ENCODE assay signal across 2 cellular contexts in genomic region chr18:28030458-28030857, GRCh38.
TF ChIP-seq lines count a peak whose summit lies in the region.

No MANE protein-coding gene starts in this region.

TF ChIP-seq in SK-N-SH treated with all-trans-retinoic acid at 6 μM for 48 hours, 23 proteins besides CTCF, POLR2A, EP300 and RAD21 (continued from another document):
- no peak for TF ChIP-seq CSRNP3 (CRISPR knock-in tag; IDR thresholded peaks at IDR 0.05)
- TF ChIP-seq, protein P1, sequence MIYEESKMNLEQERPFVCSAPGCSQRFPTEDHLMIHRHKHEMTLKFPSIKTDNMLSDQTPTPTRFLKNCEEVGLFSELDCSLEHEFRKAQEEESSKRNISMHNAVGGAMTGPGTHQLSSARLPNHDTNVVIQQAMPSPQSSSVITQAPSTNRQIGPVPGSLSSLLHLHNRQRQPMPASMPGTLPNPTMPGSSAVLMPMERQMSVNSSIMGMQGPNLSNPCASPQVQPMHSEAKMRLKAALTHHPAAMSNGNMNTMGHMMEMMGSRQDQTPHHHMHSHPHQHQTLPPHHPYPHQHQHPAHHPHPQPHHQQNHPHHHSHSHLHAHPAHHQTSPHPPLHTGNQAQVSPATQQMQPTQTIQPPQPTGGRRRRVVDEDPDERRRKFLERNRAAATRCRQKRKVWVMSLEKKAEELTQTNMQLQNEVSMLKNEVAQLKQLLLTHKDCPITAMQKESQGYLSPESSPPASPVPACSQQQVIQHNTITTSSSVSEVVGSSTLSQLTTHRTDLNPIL (CRISPR knock-in tag; IDR thresholded peaks at IDR 0.05; ENCODE audit: low read depth) = no peak
- no peak for TF ChIP-seq ZFP3 (CRISPR knock-in tag; IDR thresholded peaks at IDR 0.05)
- TF ChIP-seq, protein P2, sequence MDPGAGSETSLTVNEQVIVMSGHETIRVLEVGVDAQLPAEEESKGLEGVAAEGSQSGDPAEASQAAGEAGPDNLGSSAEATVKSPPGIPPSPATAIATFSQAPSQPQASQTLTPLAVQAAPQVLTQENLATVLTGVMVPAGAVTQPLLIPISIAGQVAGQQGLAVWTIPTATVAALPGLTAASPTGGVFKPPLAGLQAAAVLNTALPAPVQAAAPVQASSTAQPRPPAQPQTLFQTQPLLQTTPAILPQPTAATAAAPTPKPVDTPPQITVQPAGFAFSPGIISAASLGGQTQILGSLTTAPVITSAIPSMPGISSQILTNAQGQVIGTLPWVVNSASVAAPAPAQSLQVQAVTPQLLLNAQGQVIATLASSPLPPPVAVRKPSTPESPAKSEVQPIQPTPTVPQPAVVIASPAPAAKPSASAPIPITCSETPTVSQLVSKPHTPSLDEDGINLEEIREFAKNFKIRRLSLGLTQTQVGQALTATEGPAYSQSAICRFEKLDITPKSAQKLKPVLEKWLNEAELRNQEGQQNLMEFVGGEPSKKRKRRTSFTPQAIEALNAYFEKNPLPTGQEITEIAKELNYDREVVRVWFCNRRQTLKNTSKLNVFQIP (CRISPR knock-in tag; IDR thresholded peaks at IDR 0.05; ENCODE audit: borderline replicate concordance, low read depth) = no peak
- TF ChIP-seq ZC3H10 (CRISPR knock-in tag; IDR thresholded peaks at IDR 0.05) = no peak
- no peak for TF ChIP-seq SNAI2 (CRISPR knock-in tag; IDR thresholded peaks at IDR 0.05)
- TF ChIP-seq TCF4 (CRISPR knock-in tag; IDR thresholded peaks at IDR 0.05; ENCODE audit: borderline replicate concordance) = no peak
- TF ChIP-seq ESRRG (CRISPR knock-in tag; IDR thresholded peaks at IDR 0.05) = no peak
- no peak for TF ChIP-seq ISL1 (CRISPR knock-in tag; IDR thresholded peaks at IDR 0.05)
- no peak for TF ChIP-seq RARB (CRISPR knock-in tag; IDR thresholded peaks at IDR 0.05)
- no peak for TF ChIP-seq TOX (CRISPR knock-in tag; IDR thresholded peaks at IDR 0.05; ENCODE audit: borderline replicate concordance)
- no peak for TF ChIP-seq CSDC2 (CRISPR knock-in tag; IDR thresholded peaks at IDR 0.05)
- TF ChIP-seq OSR1 (CRISPR knock-in tag; IDR thresholded peaks at IDR 0.05) = no peak
- TF ChIP-seq ZNF8 (CRISPR knock-in tag; IDR thresholded peaks at IDR 0.05) = no peak
- no peak for TF ChIP-seq ZNF70 (CRISPR knock-in tag; IDR thresholded peaks at IDR 0.05)

TF ChIP-seq in SK-N-SH, 30 proteins besides CTCF, POLR2A, EP300 and RAD21 (continued from another document):
- no peak for TF ChIP-seq REST (IDR thresholded peaks at IDR 0.05; ENCODE audit: low read depth, low read length)
- no peak for TF ChIP-seq MXI1 (IDR thresholded peaks at IDR 0.05; ENCODE audit: low read depth, low read length)
- TF ChIP-seq ELF1 (IDR thresholded peaks at IDR 0.05) = no peak
- TF ChIP-seq, protein P3, sequence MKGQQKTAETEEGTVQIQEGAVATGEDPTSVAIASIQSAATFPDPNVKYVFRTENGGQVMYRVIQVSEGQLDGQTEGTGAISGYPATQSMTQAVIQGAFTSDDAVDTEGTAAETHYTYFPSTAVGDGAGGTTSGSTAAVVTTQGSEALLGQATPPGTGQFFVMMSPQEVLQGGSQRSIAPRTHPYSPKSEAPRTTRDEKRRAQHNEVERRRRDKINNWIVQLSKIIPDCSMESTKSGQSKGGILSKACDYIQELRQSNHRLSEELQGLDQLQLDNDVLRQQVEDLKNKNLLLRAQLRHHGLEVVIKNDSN (IDR thresholded peaks at IDR 0.05; ENCODE audit: borderline replicate concordance, low read depth) = no peak
- no peak for TF ChIP-seq FOSL2 (IDR thresholded peaks at IDR 0.05; ENCODE audit: borderline replicate concordance, low read depth)
- TF ChIP-seq, protein P4, sequence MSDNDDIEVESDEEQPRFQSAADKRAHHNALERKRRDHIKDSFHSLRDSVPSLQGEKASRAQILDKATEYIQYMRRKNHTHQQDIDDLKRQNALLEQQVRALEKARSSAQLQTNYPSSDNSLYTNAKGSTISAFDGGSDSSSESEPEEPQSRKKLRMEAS (IDR thresholded peaks at IDR 0.05; ENCODE audit: low read depth) = no peak
- TF ChIP-seq TCF12 (IDR thresholded peaks at IDR 0.05) = no peak
- TF ChIP-seq TAF1 (IDR thresholded peaks at IDR 0.05; ENCODE audit: borderline replicate concordance, low read depth, low read length) = no peak
- no peak for TF ChIP-seq POLR2AphosphoS5 (IDR thresholded peaks at IDR 0.05; ENCODE audit: low read depth, low read length)
- no peak for TF ChIP-seq USF2 (IDR thresholded peaks at IDR 0.05; ENCODE audit: borderline replicate concordance, low read depth, low read length)
- no peak for TF ChIP-seq EZH2phosphoT487 (IDR thresholded peaks at IDR 0.05; ENCODE audit: borderline replicate concordance, low read depth)
- no peak for TF ChIP-seq NRF1 (IDR thresholded peaks at IDR 0.05; ENCODE audit: low read depth, low read length)
- no peak for TF ChIP-seq MEF2A (IDR thresholded peaks at IDR 0.05; ENCODE audit: borderline replicate concordance, low read depth)
